12 cellular contexts compared by ENCODE assay signal in genomic region chr2:97950329-97951154, GRCh38. TPM values are rescaled to one million over a fixed set of nuclear protein-coding genes. Genes with fewer than 3 reads are reported as not detected.
DNase-seq lines count a peak whose midpoint lies in the region; ATAC-seq, FAIRE-seq and TF ChIP-seq lines count a peak whose summit lies in the region.
"Had no signal": no experiment of that assay in that cellular context is flagged by ENCODE, and none has a peak within 500 bp of the region (broad histone marks: within the 10 kb centered on the region; RNA-seq: fewer than 3 reads in every experiment).

No MANE protein-coding gene starts in this region.

- H3K36me3 ChIP-seq in bronchial epithelial cell (ENCODE audit: control insufficient read depth, insufficient read depth, low read length) (no peaks in the 10 kb centered on the region), lower lobe of right lung (no peaks in the 10 kb centered on the region)
- H3K36me3 ChIP-seq: heart left ventricle, ovary had no signal

- FAIRE-seq in bronchial epithelial cell (lab: Jason Lieb, UNC), result no peak

- DNase-seq in AG09319 (ENCODE audit: extremely low read depth, low read depth), result peak; percentile 39
- DNase-seq in HS-5 (ENCODE audit: low read depth), result peak; percentile 97
- peak; percentile 84 for DNase-seq in bronchial epithelial cell (ENCODE audit: low read depth)
- DNase-seq in myocyte (ENCODE audit: low read depth), result peak; percentile 53
- DNase-seq in KG1 (lab: John Stamatoyannopoulos, UW), result no peak
- DNase-seq in OCI-M1 (lab: John Stamatoyannopoulos, UW), result no peak
- no peak for DNase-seq in lower lobe of right lung
- no peak for DNase-seq in NCI-H2196 treated with DMSO at 0.1 percent for 48 hours (lab: John Stamatoyannopoulos, UW; ENCODE audit: unreplicated experiment)
- DNase-seq: amygdala, heart left ventricle, NCI-H187, ovary had no signal

- no peak overlapping the region for H3K27ac ChIP-seq in lower lobe of right lung
- H3K27ac ChIP-seq: ovary had no signal

- ATAC-seq in lower lobe of right lung, result no peak
- ATAC-seq: heart left ventricle had no signal

- H3K4me3 ChIP-seq in bronchial epithelial cell (ENCODE audit: low read depth, low read length) (no peak overlapping the region), lower lobe of right lung (no peak overlapping the region)
- H3K4me3 ChIP-seq: heart left ventricle, ovary had no signal

- peaks cover 14% of the 10 kb centered on the region for H3K4me1 ChIP-seq in lower lobe of right lung

- intact Hi-C loops in lower lobe of right lung (cut with DNase I), result no loop called here

- TF ChIP-seq CTCF in AG09319 (IDR thresholded peaks at IDR 0.05; ENCODE audit: low read depth, low read length) (no peak), bronchial epithelial cell (IDR thresholded peaks at IDR 0.05; ENCODE audit: insufficient read depth, low read length, severe bottlenecking) (no peak), lower lobe of right lung (IDR thresholded peaks at IDR 0.05) (no peak)

- no peaks in the 10 kb centered on the region for H3K27me3 ChIP-seq in bronchial epithelial cell (ENCODE audit: control insufficient read depth, insufficient read depth, low read length)
- no peaks in the 10 kb centered on the region for H3K27me3 ChIP-seq in lower lobe of right lung (ENCODE audit: low read depth)
- H3K27me3 ChIP-seq: heart left ventricle, ovary had no signal

- no peaks in the 10 kb centered on the region for H3K9me3 ChIP-seq in lower lobe of right lung
- H3K9me3 ChIP-seq: heart left ventricle, ovary had no signal

RNA-seq across cellular contexts. Expression of gene TMEM131, which starts 45.2 kb away (rescaled TPM):
- 14.0 and 14.7 TPM in 2 replicates for total RNA-seq in bronchial epithelial cell
- total RNA-seq in myocyte, result 27.2 and 35.2 TPM in 2 replicates
- 17.0 TPM for polyA plus RNA-seq in myocyte (2012)
- total RNA-seq in lower lobe of right lung, result 42.2 TPM

Comparison
In these comparisons a context has a peak if more than half of its experiments do, and no peak if none do; other contexts are left out.
1. DNase-seq: peak in AG09319 (single experiment), HS-5 (single experiment), bronchial epithelial cell (single experiment) and myocyte (single experiment); none in KG1 (single experiment), OCI-M1 (single experiment), lower lobe of right lung (single experiment) and NCI-H2196 treated with DMSO at 0.1 percent for 48 hours (single experiment).